13 cellular contexts compared by ENCODE assay signal in the genomic region with DNA sequence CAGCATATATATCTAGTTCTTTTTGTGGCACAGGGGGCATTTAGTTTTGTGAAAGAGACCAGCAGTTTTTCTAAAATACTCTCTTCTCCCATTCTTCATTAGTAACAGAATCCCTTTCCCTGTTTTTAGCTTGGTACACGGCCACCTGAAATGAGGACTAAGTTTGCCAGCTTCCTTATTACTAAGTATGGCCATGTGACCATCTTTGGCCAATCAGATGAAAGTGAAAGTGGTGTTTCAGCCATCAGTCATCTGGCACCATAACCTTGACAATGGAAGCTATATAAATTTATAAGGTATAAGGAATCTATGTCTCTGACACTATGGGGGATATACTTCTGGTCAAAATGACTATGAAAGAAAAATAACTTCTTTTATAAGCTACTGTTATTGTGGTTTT.
DNase-seq lines count a peak whose midpoint lies in the region; ATAC-seq, FAIRE-seq and TF ChIP-seq lines count a peak whose summit lies in the region.
"Had no signal": no experiment of that assay in that cellular context is flagged by ENCODE, and none has a peak within 500 bp of the region (broad histone marks: within the 10 kb centered on the region; RNA-seq: fewer than 3 reads in every experiment).

No MANE protein-coding gene starts in this region.

- no peak for TF ChIP-seq POLR2A in K562 (conservative IDR thresholded peaks at IDR 0.05)

- in situ Hi-C loops in ACHN (cut with HindIII; ENCODE audit: low pct_ligation_motif_present, low pct_unique_long_range_greater_than_20kb, low sequenced_read_pairs) = no loop called here
- in situ Hi-C loops in K562 (cut with MboI) = no loop called here

- H2AFZ ChIP-seq in OCI-LY3 (ENCODE audit: low read depth, low read length) (peak overlapping the region; percentile 19; the same call in 1 of the 2 replicates), K562 (ENCODE audit: low read depth, low read length) (no peak overlapping the region)

- CTCF ChIA-PET in K562 (lab: Yijun Ruan, JAX; ENCODE audit: low intra/inter-chr PET ratio) = no interaction called here
- CTCF ChIA-PET in CD8-positive, alpha-beta memory T cell (lab: Charles Lee) = interaction anchor here (1.2 to 1.4 kb wide), 2 partner anchors 13 to 25 kb away, joined by 4 read pairs; no protein-coding TSS in a partner anchor

- DNase-seq in ACHN (peak; percentile 19), ELR (ENCODE audit: low read depth) (peak; percentile 1), K562 (ENCODE audit: extremely low read depth in 1 of 4, low spot score in 3 of 4) (peak in 1 of 4 experiments; percentile 10), aorta (no peak), right cardiac atrium (no peak)
- no peak for DNase-seq in CD8-positive, alpha-beta memory T cell
- DNase-seq: H7, NCI-H187 treated with DMSO at 0.1 percent for 48 hours, T-helper 1 cell had no signal

- no peak for FAIRE-seq in K562 (lab: Jason Lieb, UNC)
- FAIRE-seq: D721Med had no signal

- BruUV-seq in K562 (replicated peaks; lab: Mats Ljungman, UMichigan) = no TSS peak

- H3K9me3 Mint-ChIP-seq in CD8-positive, alpha-beta memory T cell = no peaks in the 10 kb centered on the region
- H3K9me3 Mint-ChIP-seq: dendritic cell treated with granulocyte-macrophage colony-stimulating factor and Interleukin-4, amounts not matched to agents 40 ng/mL and 50 ng/mL, for 4 days had no signal

- TF ChIP-seq RAD21 in K562 (CRISPR knock-in tag; conservative IDR thresholded peaks at IDR 0.05 in 1 of 2, IDR thresholded peaks at IDR 0.05 in 1 of 2) = no peak

- no peaks in the 10 kb centered on the region for H3K4me1 ChIP-seq in OCI-LY3 (ENCODE audit: low read length)
- no peaks in the 10 kb centered on the region for H3K4me1 ChIP-seq in K562 (replicated peaks in 1 of 2; ENCODE audit: control insufficient read depth in 2 of 2, insufficient read depth in 2 of 2, low read length in 2 of 2)
- H3K4me1 ChIP-seq in aorta (ENCODE audit: control insufficient read depth in 1 of 2, insufficient read depth in 2 of 2, low read length in 2 of 2) = peaks cover 0 to 3% of the 10 kb centered on the region in 2 donors
- peaks cover 50% of the 10 kb centered on the region for H3K4me1 ChIP-seq in CD8-positive, alpha-beta memory T cell (ENCODE audit: insufficient read depth, low read length)
- H3K4me1 ChIP-seq in right cardiac atrium (ENCODE audit: control insufficient read depth, insufficient read depth, low read length) = no peaks in the 10 kb centered on the region

- TF ChIP-seq CTCF in OCI-LY3 (IDR thresholded peaks at IDR 0.05; ENCODE audit: low read depth, low read length) (no peak), K562 (IDR thresholded peaks at IDR 0.05 in 2 of 3, conservative IDR thresholded peaks at IDR 0.05 in 1 of 3; ENCODE audit: insufficient read depth in 2 of 3, low read depth in 1 of 3, low read length in 3 of 3) (no peak)

- no peaks in the 10 kb centered on the region for H4K20me1 ChIP-seq in OCI-LY3 (ENCODE audit: insufficient read depth, low read length)
- no peaks in the 10 kb centered on the region for H4K20me1 ChIP-seq in K562 (replicated peaks; ENCODE audit: control insufficient read depth, insufficient read depth, low read length)

- intact Hi-C loops in K562 (cut with micrococcal nuclease) = no loop called here
- intact Hi-C loops in aorta (cut with DNase I) = no loop called here
- intact Hi-C loops in right cardiac atrium (cut with DNase I) = no loop called here

- H3K4me1 Mint-ChIP-seq in CD8-positive, alpha-beta memory T cell = peaks cover 42 to 54% (median 54%) of the 10 kb centered on the region in 3 donors

- H3K4me3 Mint-ChIP-seq in CD8-positive, alpha-beta memory T cell = no peak overlapping the region
- H3K4me3 Mint-ChIP-seq: dendritic cell treated with granulocyte-macrophage colony-stimulating factor and Interleukin-4, amounts not matched to agents 40 ng/mL and 50 ng/mL, for 4 days had no signal

- POLR2A ChIA-PET in K562 (lab: Yijun Ruan, JAX) = no interaction called here
- POLR2A ChIA-PET in CD8-positive, alpha-beta memory T cell (lab: Charles Lee) = no interaction called here

- no peaks in the 10 kb centered on the region for H3K9me3 ChIP-seq in OCI-LY3 (ENCODE audit: insufficient read depth, low read length)
- no peaks in the 10 kb centered on the region for H3K9me3 ChIP-seq in K562 (replicated peaks; ENCODE audit: control insufficient read depth, insufficient read depth, low read depth, low read length)
- H3K9me3 ChIP-seq in aorta (ENCODE audit: control insufficient read depth, low read length) = no peaks in the 10 kb centered on the region
- H3K9me3 ChIP-seq in CD8-positive, alpha-beta memory T cell (ENCODE audit: low read length) = no peaks in the 10 kb centered on the region
- no peaks in the 10 kb centered on the region for H3K9me3 ChIP-seq in right cardiac atrium (ENCODE audit: control insufficient read depth, low read length)

- H3K27me3 ChIP-seq in OCI-LY3 (ENCODE audit: low read depth, low read length) (no peaks in the 10 kb centered on the region), K562 (ENCODE audit: control insufficient read depth in 2 of 2, insufficient read depth in 2 of 2, low read length in 2 of 2) (no peaks in the 10 kb centered on the region), aorta (ENCODE audit: control insufficient read depth in 1 of 2, insufficient read depth in 2 of 2, low read length in 1 of 2) (no peaks in the 10 kb centered on the region), right cardiac atrium (ENCODE audit: control insufficient read depth, insufficient read depth) (no peaks in the 10 kb centered on the region)
- H3K27me3 ChIP-seq in CD8-positive, alpha-beta memory T cell (ENCODE audit: insufficient read depth, low read length, poor library complexity, severe bottlenecking) = no peaks in the 10 kb centered on the region

- H3K27me3 Mint-ChIP-seq in CD8-positive, alpha-beta memory T cell = peaks cover 0 to 1% of the 10 kb centered on the region in 2 donors
- H3K27me3 Mint-ChIP-seq: dendritic cell treated with granulocyte-macrophage colony-stimulating factor and Interleukin-4, amounts not matched to agents 40 ng/mL and 50 ng/mL, for 4 days had no signal

- no peaks in the 10 kb centered on the region for H3K79me2 ChIP-seq in OCI-LY3 (ENCODE audit: low read length)
- no peaks in the 10 kb centered on the region for H3K79me2 ChIP-seq in K562 (ENCODE audit: control insufficient read depth, insufficient read depth, low read length)

- H3K4me3 ChIP-seq in OCI-LY3 (ENCODE audit: low read length) = no peak overlapping the region
- no peak overlapping the region for H3K4me3 ChIP-seq in K562
- H3K4me3 ChIP-seq in aorta (ENCODE audit: low read length in 2 of 2) = no peak overlapping the region
- no peak overlapping the region for H3K4me3 ChIP-seq in CD8-positive, alpha-beta memory T cell (ENCODE audit: low read length)
- H3K4me3 ChIP-seq in right cardiac atrium (ENCODE audit: low read length) = no peak overlapping the region

- no peak for ATAC-seq in K562
- no peak for ATAC-seq in aorta (ENCODE audit: low FRiP score)
- no peak for ATAC-seq in GM21526 (IDR thresholded peaks at IDR 0.05; ENCODE audit: low FRiP score, unreplicated experiment)
- no peak for ATAC-seq in right cardiac atrium

- H3K9me1 ChIP-seq in K562 (ENCODE audit: control insufficient read depth, insufficient read depth, low read length) = no peaks in the 10 kb centered on the region

- H3K36me3 ChIP-seq in OCI-LY3 (replicated peaks; ENCODE audit: low read depth, low read length) (no peaks in the 10 kb centered on the region), K562 (ENCODE audit: control insufficient read depth, insufficient read depth, low read length) (no peaks in the 10 kb centered on the region), aorta (ENCODE audit: control insufficient read depth in 1 of 2, insufficient read depth in 2 of 2, low read length in 1 of 2) (no peaks in the 10 kb centered on the region)
- no peaks in the 10 kb centered on the region for H3K36me3 ChIP-seq in CD8-positive, alpha-beta memory T cell (ENCODE audit: insufficient read depth, low read length)

- H3K27ac Mint-ChIP-seq in CD8-positive, alpha-beta memory T cell = no peak overlapping the region
- H3K27ac Mint-ChIP-seq: dendritic cell treated with granulocyte-macrophage colony-stimulating factor and Interleukin-4, amounts not matched to agents 40 ng/mL and 50 ng/mL, for 4 days had no signal

- H3K36me3 Mint-ChIP-seq in CD8-positive, alpha-beta memory T cell = peaks cover 0 to 1% (median 0%) of the 10 kb centered on the region in 3 donors

- H3K4me2 ChIP-seq in OCI-LY3 (ENCODE audit: low read length) (no peak overlapping the region), K562 (ENCODE audit: insufficient read depth, low read length) (no peak overlapping the region)

- 0% methylated on average over 1 of the region's 1 CpG for WGBS in K562 (ENCODE audit: insufficient coverage, low coverage, missing lambda C conversion rate)
- 14 to 16% methylated on average over 1 of the region's 1 CpG for WGBS in aorta, 2 donors
- WGBS in right cardiac atrium = 55% methylated on average over 1 of the region's 1 CpG

- H3K9ac ChIP-seq in OCI-LY3 (ENCODE audit: low read length) (no peak overlapping the region), K562 (ENCODE audit: insufficient read depth in 1 of 2, low read depth in 2 of 2, low read length in 2 of 2) (no peak overlapping the region)

- H3K27ac ChIP-seq in OCI-LY3 (ENCODE audit: low read length) (no peak overlapping the region), K562 (ENCODE audit: extremely low read depth, low read depth, low read length) (no peak overlapping the region), aorta (ENCODE audit: low read depth in 1 of 2, low read length in 2 of 2) (no peak overlapping the region), right cardiac atrium (ENCODE audit: low read length) (no peak overlapping the region)
- H3K27ac ChIP-seq in CD8-positive, alpha-beta memory T cell (ENCODE audit: low read depth, low read length) = no peak overlapping the region

- TF ChIP-seq EP300 in K562 (IDR thresholded peaks at IDR 0.05; ENCODE audit: low read length) = no peak

TF ChIP-seq in K562, 482 proteins besides CTCF, POLR2A, EP300 and RAD21:
- peak; percentile 30 for TF ChIP-seq NFYB (IDR thresholded peaks at IDR 0.05; ENCODE audit: extremely low read depth, insufficient read length)
- TF ChIP-seq, protein P1, sequence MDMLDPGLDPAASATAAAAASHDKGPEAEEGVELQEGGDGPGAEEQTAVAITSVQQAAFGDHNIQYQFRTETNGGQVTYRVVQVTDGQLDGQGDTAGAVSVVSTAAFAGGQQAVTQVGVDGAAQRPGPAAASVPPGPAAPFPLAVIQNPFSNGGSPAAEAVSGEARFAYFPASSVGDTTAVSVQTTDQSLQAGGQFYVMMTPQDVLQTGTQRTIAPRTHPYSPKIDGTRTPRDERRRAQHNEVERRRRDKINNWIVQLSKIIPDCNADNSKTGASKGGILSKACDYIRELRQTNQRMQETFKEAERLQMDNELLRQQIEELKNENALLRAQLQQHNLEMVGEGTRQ (CRISPR knock-in tag; IDR thresholded peaks at IDR 0.05) = peak; percentile 26; the same call in 1 of the 2 replicates
- no peak for TF ChIP-seq TSC22D4 (tag; IDR thresholded peaks at IDR 0.05)
TF ChIP-seq in K562: peak in this region for 2.

Comparison
In these comparisons a context has a peak if more than half of its experiments do, and no peak if none do; other contexts are left out.
1. DNase-seq: peak in ACHN (single experiment) and ELR (single experiment); none in aorta (0 of 2), CD8-positive, alpha-beta memory T cell (0 of 5) and right cardiac atrium (0 of 3).